Comparison of ENCODE assay signal across 26 cellular contexts in the genomic region with DNA sequence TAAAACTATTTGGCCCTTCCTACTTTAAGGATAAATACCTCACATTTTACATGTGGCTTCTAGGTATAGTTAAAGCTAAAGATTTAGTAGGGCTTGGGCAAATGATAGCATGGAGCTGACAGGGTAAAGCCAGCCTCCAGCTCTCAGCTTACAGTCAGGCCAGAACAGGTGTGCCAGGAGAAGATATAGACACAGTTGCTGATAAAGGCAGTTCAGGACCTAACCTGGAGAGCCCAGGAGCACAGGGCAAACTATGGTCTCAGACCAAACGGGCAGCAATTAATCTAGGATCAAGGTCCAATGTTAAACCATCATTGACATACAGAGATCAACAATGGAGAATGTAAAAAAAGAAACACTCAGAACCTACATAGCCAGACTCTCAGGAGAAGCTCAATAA. TPM values are rescaled to one million over a fixed set of nuclear protein-coding genes. Genes with fewer than 3 reads are reported as not detected.
DNase-seq lines count a peak whose midpoint lies in the region; ATAC-seq, FAIRE-seq and TF ChIP-seq lines count a peak whose summit lies in the region.
"Had no signal": no experiment of that assay in that cellular context is flagged by ENCODE, and none has a peak within 500 bp of the region (broad histone marks: within the 10 kb centered on the region; RNA-seq: fewer than 3 reads in every experiment).

No MANE protein-coding gene starts in this region.

- peaks cover 3% of the 10 kb centered on the region for H3K4me1 Mint-ChIP-seq in activated naive CD8-positive, alpha-beta T cell treated with anti-CD3 and anti-CD28 coated beads, Interleukin-2, amount 10 ng/mL, durations not matched to agents 7 days and 5 days
- peaks cover 7% of the 10 kb centered on the region for H3K4me1 Mint-ChIP-seq in activated naive CD8-positive, alpha-beta T cell treated with anti-CD3 and anti-CD28 coated beads for 36 hours

- no peak overlapping the region for H3K4me3 Mint-ChIP-seq in activated naive CD8-positive, alpha-beta T cell treated with anti-CD3 and anti-CD28 coated beads, Interleukin-2, amount 10 ng/mL, durations not matched to agents 7 days and 5 days
- no peak overlapping the region for H3K4me3 Mint-ChIP-seq in activated naive CD8-positive, alpha-beta T cell treated with anti-CD3 and anti-CD28 coated beads for 36 hours
- H3K4me3 Mint-ChIP-seq: B cell; CD4-positive, CD25-positive, alpha-beta regulatory T cell; CD8-positive, alpha-beta memory T cell; GM23338; HFFc6 had no signal

- no peak overlapping the region for H3K27ac ChIP-seq in small intestine (ENCODE audit: low read depth in 1 of 2, low read length in 1 of 2)
- H3K27ac ChIP-seq in breast epithelium: no peak overlapping the region
- H3K27ac ChIP-seq: 22Rv1, BLaER1, C4-2B had no signal

- FAIRE-seq in small intestine (lab: Jason Lieb, UNC): no peak
- FAIRE-seq in HTR-8/SVneo (lab: Jason Lieb, UNC): no peak
- FAIRE-seq: A204.1, GM12891, GM18507, H54 had no signal

- H3K27me3 Mint-ChIP-seq in activated naive CD8-positive, alpha-beta T cell treated with anti-CD3 and anti-CD28 coated beads, Interleukin-2, amount 10 ng/mL, durations not matched to agents 7 days and 5 days: no peaks in the 10 kb centered on the region
- no peaks in the 10 kb centered on the region for H3K27me3 Mint-ChIP-seq in activated naive CD8-positive, alpha-beta T cell treated with anti-CD3 and anti-CD28 coated beads for 36 hours
- H3K27me3 Mint-ChIP-seq: B cell had no signal

- no peaks in the 10 kb centered on the region for H3K27me3 ChIP-seq in small intestine (ENCODE audit: control insufficient read depth in 2 of 2, insufficient read depth in 2 of 2, low read length in 2 of 2)
- no peaks in the 10 kb centered on the region for H3K27me3 ChIP-seq in breast epithelium
- H3K27me3 ChIP-seq: BLaER1 had no signal

- 0 to 50% (median 42%) methylated on average over 1 of the region's 1 CpG for WGBS in small intestine, 3 donors

- H3K27ac Mint-ChIP-seq in activated naive CD8-positive, alpha-beta T cell treated with anti-CD3 and anti-CD28 coated beads, Interleukin-2, amount 10 ng/mL, durations not matched to agents 7 days and 5 days: peak overlapping the region; percentile 9
- no peak overlapping the region for H3K27ac Mint-ChIP-seq in activated naive CD8-positive, alpha-beta T cell treated with anti-CD3 and anti-CD28 coated beads for 36 hours
- H3K27ac Mint-ChIP-seq: B cell; CD4-positive, CD25-positive, alpha-beta regulatory T cell; CD8-positive, alpha-beta memory T cell; GM23338; HFFc6 had no signal

- DNase-seq in activated naive CD8-positive, alpha-beta T cell treated with anti-CD3 and anti-CD28 coated beads, Interleukin-2, amount 10 ng/mL, durations not matched to agents 7 days and 5 days: no peak
- DNase-seq in activated naive CD8-positive, alpha-beta T cell treated with anti-CD3 and anti-CD28 coated beads for 36 hours: no peak
- DNase-seq in mucosa of descending colon (no peak), small intestine (peak; percentile 94), HTR-8/SVneo (ENCODE audit: insufficient read length, low spot score) (no peak), breast epithelium (ENCODE audit: low spot score in 2 of 2) (no peak)
- DNase-seq: Calu3; CD4-positive, CD25-positive, alpha-beta regulatory T cell; CD8-positive, alpha-beta memory T cell; DMS53; DMS79 treated with DMSO at 0.1 percent for 48 hours; GF-D8; HFFc6 had no signal

- H3K4me3 ChIP-seq in mucosa of descending colon (no peak overlapping the region), small intestine (ENCODE audit: low read depth in 1 of 2, low read length in 2 of 2) (no peak overlapping the region), breast epithelium (no peak overlapping the region)
- H3K4me3 ChIP-seq: BLaER1, GM23338, HAP-1 had no signal

- H3K9me3 ChIP-seq in mucosa of descending colon (peaks cover 4% of the 10 kb centered on the region), small intestine (ENCODE audit: control insufficient read depth, low read depth) (no peaks in the 10 kb centered on the region), breast epithelium (peaks cover 0 to 3% of the 10 kb centered on the region in 2 donors)
- H3K9me3 ChIP-seq: HAP-1 had no signal

- H3K36me3 Mint-ChIP-seq in activated naive CD8-positive, alpha-beta T cell treated with anti-CD3 and anti-CD28 coated beads, Interleukin-2, amount 10 ng/mL, durations not matched to agents 7 days and 5 days: no peaks in the 10 kb centered on the region
- no peaks in the 10 kb centered on the region for H3K36me3 Mint-ChIP-seq in activated naive CD8-positive, alpha-beta T cell treated with anti-CD3 and anti-CD28 coated beads for 36 hours
- H3K36me3 Mint-ChIP-seq: CD4-positive, CD25-positive, alpha-beta regulatory T cell had no signal

- intact Hi-C loops in mucosa of descending colon (cut with DNase I, micrococcal nuclease): no loop called here
- intact Hi-C loops in breast epithelium (cut with DNase I; ENCODE audit: low total_unique reads): no loop called here

- POLR2A ChIA-PET in activated naive CD8-positive, alpha-beta T cell treated with anti-CD3 and anti-CD28 coated beads, Interleukin-2, amount 10 ng/mL, durations not matched to agents 7 days and 5 days (lab: Charles Lee): no interaction called here

- H3K4me1 ChIP-seq in mucosa of descending colon (ENCODE audit: low read depth) (no peaks in the 10 kb centered on the region), small intestine (ENCODE audit: control insufficient read depth in 2 of 2, insufficient read depth in 1 of 2, low read depth in 1 of 2, low read length in 1 of 2) (no peaks in the 10 kb centered on the region), breast epithelium (no peaks in the 10 kb centered on the region)

- no peak for TF ChIP-seq POLR2A in breast epithelium (IDR thresholded peaks at IDR 0.05)

- H3K36me3 ChIP-seq in mucosa of descending colon (ENCODE audit: low read depth): no peaks in the 10 kb centered on the region
- H3K36me3 ChIP-seq in small intestine (ENCODE audit: control insufficient read depth in 2 of 2, insufficient read depth in 2 of 2, low read length in 2 of 2): no peaks in the 10 kb centered on the region
- no peaks in the 10 kb centered on the region for H3K36me3 ChIP-seq in breast epithelium
- H3K36me3 ChIP-seq: BLaER1, HAP-1 had no signal

- no peak for ATAC-seq in activated naive CD8-positive, alpha-beta T cell treated with anti-CD3 and anti-CD28 coated beads, Interleukin-2, amount 10 ng/mL, durations not matched to agents 7 days and 5 days (ENCODE audit: low read depth)
- ATAC-seq in mucosa of descending colon: peak; percentile 27
- ATAC-seq: GM23338 had no signal

- no peaks in the 10 kb centered on the region for H3K9me3 Mint-ChIP-seq in activated naive CD8-positive, alpha-beta T cell treated with anti-CD3 and anti-CD28 coated beads, Interleukin-2, amount 10 ng/mL, durations not matched to agents 7 days and 5 days
- peaks cover 6% of the 10 kb centered on the region for H3K9me3 Mint-ChIP-seq in activated naive CD8-positive, alpha-beta T cell treated with anti-CD3 and anti-CD28 coated beads for 36 hours
- H3K9me3 Mint-ChIP-seq: HFFc6 had no signal

- TF ChIP-seq CTCF in mucosa of descending colon (IDR thresholded peaks at IDR 0.05) (no peak), breast epithelium (IDR thresholded peaks at IDR 0.05) (no peak)

RNA-seq across cellular contexts. Expression of a gene that starts 4.0 kb away (rescaled TPM):
- total RNA-seq in activated naive CD8-positive, alpha-beta T cell treated with anti-CD3 and anti-CD28 coated beads, Interleukin-2, amount 10 ng/mL, durations not matched to agents 7 days and 5 days: under 1 TPM in 1 of 2 experiments, not detected in 1; 0.33 TPM
- under 1 TPM in 1 of 2 experiments, not detected in 1; 0.31 TPM for total RNA-seq in activated naive CD8-positive, alpha-beta T cell treated with anti-CD3 and anti-CD28 coated beads for 36 hours
- total RNA-seq in mucosa of descending colon: under 1 TPM; 0.46 to 0.95 (median 0.81) TPM
- polyA plus RNA-seq in small intestine: 1 to 10 TPM in 2 of 3 donors, under 1 TPM in 1; 0.60 to 5.6 (median 3.8) TPM
- 1 to 10 TPM in 1 of 3 donors, under 1 TPM in 2; 0.80 to 1.9 (median 0.98) TPM for total RNA-seq in breast epithelium
- total RNA-seq: Daoy, G401, HFFc6 had no signal
- polyA plus RNA-seq: AG04450; CD4-positive, CD25-positive, alpha-beta regulatory T cell; CD8-positive, alpha-beta memory T cell had no signal
